19 cellular contexts compared by ENCODE assay signal in the genomic region with DNA sequence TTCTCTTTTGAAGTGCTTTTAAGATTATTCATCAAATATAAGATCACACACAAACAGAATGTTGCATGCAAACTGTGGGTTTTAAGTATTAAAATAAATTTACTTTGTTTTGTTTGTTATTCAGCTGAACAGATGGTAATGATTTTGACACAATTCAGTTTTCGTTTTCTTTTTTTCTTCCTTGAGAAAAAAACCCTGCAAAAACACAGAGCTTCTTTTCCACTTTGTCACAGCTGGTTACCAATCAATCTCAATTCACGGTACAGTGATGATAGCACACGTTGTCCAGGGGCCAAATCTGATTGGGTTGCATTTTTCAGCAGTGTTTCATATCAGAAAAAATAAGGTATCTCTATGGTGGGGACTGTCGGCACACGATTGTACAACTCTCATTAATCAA.
DNase-seq lines count a peak whose midpoint lies in the region; ATAC-seq and TF ChIP-seq lines count a peak whose summit lies in the region.
"Had no signal": no experiment of that assay in that cellular context is flagged by ENCODE, and none has a peak within 500 bp of the region (broad histone marks: within the 10 kb centered on the region; RNA-seq: fewer than 3 reads in every experiment).

No MANE protein-coding gene starts in this region.

- H3K4me1 ChIP-seq in PC-3 (ENCODE audit: insufficient read depth, low read length) = peaks cover 5% of the 10 kb centered on the region; the same call in 1 of the 2 replicates

- H3K9ac ChIP-seq in PC-3 (ENCODE audit: low read length) = no peak overlapping the region

- POLR2A ChIA-PET in PC-3 (lab: Charles Lee; ENCODE audit: unreplicated experiment) = no interaction called here

- H3K27ac ChIP-seq in PC-3 (ENCODE audit: low read length) = no peak overlapping the region
- H3K27ac ChIP-seq: cardiac muscle cell, dorsolateral prefrontal cortex, neutrophil had no signal

- intact Hi-C loops in PC-3 (cut with micrococcal nuclease) = no loop called here
- intact Hi-C loops in head of caudate nucleus (cut with DNase I) = no loop called here

- H3K4me3 ChIP-seq in AG09309 (ENCODE audit: control insufficient read depth, low read depth, low read length) = no peak overlapping the region
- no peak overlapping the region for H3K4me3 ChIP-seq in PC-3 (ENCODE audit: low read length)
- no peak overlapping the region for H3K4me3 ChIP-seq in fibroblast of mammary gland (ENCODE audit: control insufficient read depth, low read depth, low read length)
- H3K4me3 ChIP-seq: cardiac muscle cell, dorsolateral prefrontal cortex had no signal

- H3K9me3 ChIP-seq in PC-3 (ENCODE audit: low read length) = no peaks in the 10 kb centered on the region
- H3K9me3 ChIP-seq: neutrophil had no signal

- no peaks in the 10 kb centered on the region for H3K79me2 ChIP-seq in PC-3 (ENCODE audit: low read length)

- H4K20me1 ChIP-seq in PC-3 (ENCODE audit: low read length) = no peaks in the 10 kb centered on the region

- H2AFZ ChIP-seq in PC-3 (ENCODE audit: low read length) = 0 out of 2 replicates have a peak overlapping the region, but pooled peaks have one; percentile 24

- H3K9me2 ChIP-seq in PC-3 (replicated peaks; ENCODE audit: low read length) = no peaks in the 10 kb centered on the region

- no peaks in the 10 kb centered on the region for H3F3A ChIP-seq in PC-3 (ENCODE audit: low read length, unreplicated experiment)

- no peaks in the 10 kb centered on the region for H3K36me3 ChIP-seq in PC-3 (ENCODE audit: low read depth, low read length)
- H3K36me3 ChIP-seq: cardiac muscle cell, neutrophil had no signal

- CTCF ChIA-PET in PC-3 (lab: Charles Lee) = no interaction called here

- H3K27me3 ChIP-seq in PC-3 (ENCODE audit: low read length) = no peaks in the 10 kb centered on the region
- H3K27me3 ChIP-seq: cardiac muscle cell, dorsolateral prefrontal cortex, neutrophil had no signal

- BruUV-seq in PC-3 (replicated peaks; lab: Mats Ljungman, UMichigan) = no TSS peak

- peak overlapping the region; percentile 23; the same call in 1 of the 2 replicates for H3K4me2 ChIP-seq in PC-3 (ENCODE audit: low read length)

- DNase-seq in AG09309 (ENCODE audit: low read depth) (peak; percentile 17), GM04503 (ENCODE audit: low read depth) (peak; percentile 37), PC-3 (no peak), fibroblast of mammary gland (ENCODE audit: low read depth) (peak; percentile 18), head of caudate nucleus (no peak), cerebellar nuclear complex (lab: John Stamatoyannopoulos, UW) (no peak), OCI-M1 (lab: John Stamatoyannopoulos, UW) (no peak)
- no peak for DNase-seq in effector CD8-positive, alpha-beta T cell (lab: John Stamatoyannopoulos, UW)
- DNase-seq: ACHN; activated CD4-positive, alpha-beta T cell treated with anti-CD3 and anti-CD28 coated beads for 1 hour; activated CD8-positive, alpha-beta memory T cell treated with anti-CD3 and anti-CD28 coated beads, Interleukin-2, amount 10 ng/mL, durations not matched to agents 7 days and 5 days; CD8-positive, alpha-beta memory T cell; dorsolateral prefrontal cortex; glutamatergic neuron; KG1; MV-4-11; NCI-H2081 treated with DMSO at 0.1 percent for 48 hours had no signal

- no peak for ATAC-seq in PC-3
- ATAC-seq: activated CD8-positive, alpha-beta memory T cell treated with anti-CD3 and anti-CD28 coated beads, Interleukin-2, amount 10 ng/mL, durations not matched to agents 7 days and 5 days had no signal

- TF ChIP-seq CTCF in AG09309 (IDR thresholded peaks at IDR 0.05; ENCODE audit: control insufficient read depth, insufficient read depth, low read depth, low read length, missing control alignments) = no peak
- TF ChIP-seq CTCF in PC-3 (conservative IDR thresholded peaks at IDR 0.05; ENCODE audit: low read depth, low read length) = no peak
- no peak for TF ChIP-seq CTCF in fibroblast of mammary gland (conservative IDR thresholded peaks at IDR 0.05; ENCODE audit: control insufficient read depth, insufficient read depth, low read depth, low read length)

Comparison
In these comparisons a context has a peak if more than half of its experiments do, and no peak if none do; other contexts are left out.
1. DNase-seq: peak in AG09309 (single experiment), GM04503 (single experiment) and fibroblast of mammary gland (single experiment); none in PC-3 (single experiment), head of caudate nucleus (0 of 42), cerebellar nuclear complex (0 of 2), effector CD8-positive, alpha-beta T cell (single experiment) and OCI-M1 (single experiment).